Comparison of ENCODE assay signal across 11 cellular contexts in genomic region chrX:10010686-10011085, GRCh38. TPM values are rescaled to one million over a fixed set of nuclear protein-coding genes. Genes with fewer than 3 reads are reported as not detected.
DNase-seq lines count a peak whose midpoint lies in the region; ATAC-seq and TF ChIP-seq lines count a peak whose summit lies in the region.
"Had no signal": no experiment of that assay in that cellular context is flagged by ENCODE, and none has a peak within 500 bp of the region (broad histone marks: within the 10 kb centered on the region; RNA-seq: fewer than 3 reads in every experiment).

No MANE protein-coding gene starts in this region.

- no peaks in the 10 kb centered on the region for H3K27me3 Mint-ChIP-seq in type B pancreatic cell
- peaks cover 0 to 6% of the 10 kb centered on the region in 2 donors for H3K27me3 Mint-ChIP-seq in CD8-positive, alpha-beta memory T cell

- no peaks in the 10 kb centered on the region for H3K36me3 ChIP-seq in heart right ventricle
- H3K36me3 ChIP-seq in fibroblast of lung (ENCODE audit: control insufficient read depth, insufficient read depth, low read length), result no peaks in the 10 kb centered on the region
- no peaks in the 10 kb centered on the region for H3K36me3 ChIP-seq in CD8-positive, alpha-beta memory T cell (ENCODE audit: insufficient read depth, low read length)

- H2AFZ ChIP-seq in fibroblast of lung (ENCODE audit: low read length), result no peak overlapping the region

- ATAC-seq in heart right ventricle, result no peak
- no peak for ATAC-seq in GM21423 (IDR thresholded peaks at IDR 0.05; ENCODE audit: unreplicated experiment)
- no peak for ATAC-seq in sciatic nerve
- ATAC-seq: SK-N-SH treated with all-trans-retinoic acid at 6 μM for 48 hours had no signal

- H3K4me2 ChIP-seq in fibroblast of lung (ENCODE audit: extremely low read depth, insufficient read depth, low read length), result peak overlapping the region; percentile 25

- POLR2A ChIA-PET in CD8-positive, alpha-beta memory T cell (lab: Charles Lee), result no interaction called here

- peak overlapping the region; percentile 4 for H3K4me3 Mint-ChIP-seq in type B pancreatic cell
- peak overlapping the region in 2 of 7 donors; percentile 7 to 55 for H3K4me3 Mint-ChIP-seq in CD8-positive, alpha-beta memory T cell

- CTCF ChIA-PET in CD8-positive, alpha-beta memory T cell (lab: Charles Lee), result interaction anchor here (2.4 to 2.6 kb wide), 2 partner anchors 100 to 108 kb away, joined by 9 to 11 read pairs; no protein-coding TSS in a partner anchor

- H3K9me3 Mint-ChIP-seq in type B pancreatic cell, result peaks cover 3% of the 10 kb centered on the region
- no peaks in the 10 kb centered on the region for H3K9me3 Mint-ChIP-seq in CD8-positive, alpha-beta memory T cell

- peak overlapping the region in 8 of 10 donors; percentile 16 to 73 (median 57) for H3K27ac ChIP-seq in heart right ventricle
- no peak overlapping the region for H3K27ac ChIP-seq in fibroblast of lung (ENCODE audit: insufficient read depth, low read length)
- H3K27ac ChIP-seq in CD8-positive, alpha-beta memory T cell (ENCODE audit: low read depth, low read length), result no peak overlapping the region

- no peak for DNase-seq in heart right ventricle
- no peak for DNase-seq in cardiac septum (ENCODE audit: low spot score)
- DNase-seq in SK-MEL-5 (ENCODE audit: low read depth, low spot score), result peak; percentile 19
- DNase-seq in fibroblast of lung (ENCODE audit: low read depth in 2 of 2), result peak; percentile 43 to 69
- no peak for DNase-seq in type B pancreatic cell (ENCODE audit: extremely low spot score, unreplicated experiment)
- no peak for DNase-seq in CD8-positive, alpha-beta memory T cell
- DNase-seq in sciatic nerve (ENCODE audit: low spot score), result no peak
- DNase-seq: NCI-H1092 treated with DMSO at 0.1 percent for 48 hours; stimulated activated CD4-positive, alpha-beta T cell treated with anti-CD3 and anti-CD28 coated beads, Interleukin-4, amount 100 ng/mL, for 1 hour had no signal

- H3K9me3 ChIP-seq in heart right ventricle, result no peaks in the 10 kb centered on the region
- H3K9me3 ChIP-seq in fibroblast of lung (ENCODE audit: control insufficient read depth, insufficient read depth, low read depth, low read length), result no peaks in the 10 kb centered on the region
- H3K9me3 ChIP-seq in CD8-positive, alpha-beta memory T cell (ENCODE audit: low read length), result no peaks in the 10 kb centered on the region

- intact Hi-C loops in heart right ventricle (cut with DNase I), result loop anchor here in 3 of 10 donors (5.0 kb wide), 2 partner anchors 37 to 107 kb away; no protein-coding TSS in a partner anchor
- intact Hi-C loops in cardiac septum (cut with DNase I), result no loop called here
- intact Hi-C loops in sciatic nerve (cut with DNase I), result no loop called here

- H3K36me3 Mint-ChIP-seq in type B pancreatic cell, result no peaks in the 10 kb centered on the region
- H3K36me3 Mint-ChIP-seq in CD8-positive, alpha-beta memory T cell, result no peaks in the 10 kb centered on the region

- in situ Hi-C loops in SK-MEL-5 (cut with HindIII; ENCODE audit: low pct_unique_long_range_greater_than_20kb, low sequenced_read_pairs), result no loop called here

- no peaks in the 10 kb centered on the region for H3K79me2 ChIP-seq in fibroblast of lung (ENCODE audit: control insufficient read depth, insufficient read depth, low read length)

- TF ChIP-seq CTCF in heart right ventricle (IDR thresholded peaks at IDR 0.05), result no peak
- no peak for TF ChIP-seq CTCF in fibroblast of lung (conservative IDR thresholded peaks at IDR 0.05 in 1 of 2, IDR thresholded peaks at IDR 0.05 in 1 of 2; ENCODE audit: low read depth in 1 of 2, low read length in 2 of 2)
- no peak for TF ChIP-seq CTCF in type B pancreatic cell (conservative IDR thresholded peaks at IDR 0.05)

- no peaks in the 10 kb centered on the region for H4K20me1 ChIP-seq in fibroblast of lung (ENCODE audit: control insufficient read depth, extremely low read depth, insufficient read depth, low read length)

- WGBS in heart right ventricle, 2 donors, result 58 to 64% methylated on average over 5 of the region's 5 CpGs

- H3K27me3 ChIP-seq in heart right ventricle (peaks cover 0 to 43% (median 0%) of the 10 kb centered on the region in 7 donors), fibroblast of lung (ENCODE audit: control insufficient read depth, insufficient read depth, low read length) (no peaks in the 10 kb centered on the region)
- H3K27me3 ChIP-seq in CD8-positive, alpha-beta memory T cell (ENCODE audit: insufficient read depth, low read length, poor library complexity, severe bottlenecking), result no peaks in the 10 kb centered on the region

- no peak overlapping the region for H3K9ac ChIP-seq in fibroblast of lung (ENCODE audit: insufficient read depth, low read length)

- H3K4me1 Mint-ChIP-seq in type B pancreatic cell (ENCODE audit: unreplicated experiment), result peaks cover 9% of the 10 kb centered on the region
- peaks cover 15 to 24% (median 24%) of the 10 kb centered on the region in 3 donors for H3K4me1 Mint-ChIP-seq in CD8-positive, alpha-beta memory T cell

- H3K4me3 ChIP-seq in heart right ventricle (no peak overlapping the region), fibroblast of lung (replicated peaks in 1 of 4; ENCODE audit: control extremely low read depth in 1 of 4, insufficient read depth in 1 of 4, low read depth in 3 of 4, low read length in 4 of 4) (no peak overlapping the region)
- H3K4me3 ChIP-seq in CD8-positive, alpha-beta memory T cell (ENCODE audit: low read length), result no peak overlapping the region

- H3K27ac Mint-ChIP-seq in type B pancreatic cell, result no peak overlapping the region
- H3K27ac Mint-ChIP-seq in CD8-positive, alpha-beta memory T cell, result peak overlapping the region in 3 of 8 donors; percentile 18 to 86 (median 20)

- H3K4me1 ChIP-seq in heart right ventricle (peaks cover 0 to 37% (median 10%) of the 10 kb centered on the region in 9 donors), fibroblast of lung (ENCODE audit: control insufficient read depth, extremely low read depth, insufficient read depth, low read length) (peaks cover 3% of the 10 kb centered on the region)
- H3K4me1 ChIP-seq in CD8-positive, alpha-beta memory T cell (ENCODE audit: insufficient read depth, low read length), result peaks cover 8% of the 10 kb centered on the region

RNA-seq across cellular contexts. Expression of gene CLDN34, which starts 43.5 kb away (rescaled TPM):
- total RNA-seq in heart right ventricle (not detected), cardiac septum (not detected), fibroblast of lung (not detected in 2 replicates), type B pancreatic cell (ENCODE audit: low replicate concordance) (0.86 TPM in 1 of 2 replicates, not detected in the other), sciatic nerve (not detected)
- polyA plus RNA-seq in heart right ventricle (not detected), fibroblast of lung (not detected in 2 replicates)
- not detected in 2 replicates for total RNA-seq in SK-MEL-5 (2014; rRNA removed; shearing (Covaris generic))
- not detected in 2 replicates for polyA plus RNA-seq in SK-MEL-5 (2015; cell fraction: cytosol; rRNA removed)
- polyA plus RNA-seq in SK-MEL-5 (2015; cell fraction: nucleus; rRNA removed), result not detected in 2 replicates
- polyA plus RNA-seq in fibroblast of lung (2012), result 0.14 TPM in 1 of 2 replicates, not detected in the other
- not detected in 2 replicates for polyA minus RNA-seq in fibroblast of lung (ENCODE audit: low replicate concordance)
- not detected for total RNA-seq in CD8-positive, alpha-beta memory T cell
- polyA plus RNA-seq in CD8-positive, alpha-beta memory T cell, result not detected

Comparison
In these comparisons a context has a peak if more than half of its experiments do, and no peak if none do; other contexts are left out.
1. DNase-seq: peak in SK-MEL-5 (single experiment) and fibroblast of lung (2 of 2); none in heart right ventricle (0 of 2), cardiac septum (single experiment), type B pancreatic cell (single experiment), CD8-positive, alpha-beta memory T cell (0 of 5) and sciatic nerve (single experiment).
2. H3K27ac ChIP-seq: peak in heart right ventricle (8 of 10); none in fibroblast of lung (single experiment) and CD8-positive, alpha-beta memory T cell (single experiment).